ENCODE assay signal across 1 cellular context in the genomic region with DNA sequence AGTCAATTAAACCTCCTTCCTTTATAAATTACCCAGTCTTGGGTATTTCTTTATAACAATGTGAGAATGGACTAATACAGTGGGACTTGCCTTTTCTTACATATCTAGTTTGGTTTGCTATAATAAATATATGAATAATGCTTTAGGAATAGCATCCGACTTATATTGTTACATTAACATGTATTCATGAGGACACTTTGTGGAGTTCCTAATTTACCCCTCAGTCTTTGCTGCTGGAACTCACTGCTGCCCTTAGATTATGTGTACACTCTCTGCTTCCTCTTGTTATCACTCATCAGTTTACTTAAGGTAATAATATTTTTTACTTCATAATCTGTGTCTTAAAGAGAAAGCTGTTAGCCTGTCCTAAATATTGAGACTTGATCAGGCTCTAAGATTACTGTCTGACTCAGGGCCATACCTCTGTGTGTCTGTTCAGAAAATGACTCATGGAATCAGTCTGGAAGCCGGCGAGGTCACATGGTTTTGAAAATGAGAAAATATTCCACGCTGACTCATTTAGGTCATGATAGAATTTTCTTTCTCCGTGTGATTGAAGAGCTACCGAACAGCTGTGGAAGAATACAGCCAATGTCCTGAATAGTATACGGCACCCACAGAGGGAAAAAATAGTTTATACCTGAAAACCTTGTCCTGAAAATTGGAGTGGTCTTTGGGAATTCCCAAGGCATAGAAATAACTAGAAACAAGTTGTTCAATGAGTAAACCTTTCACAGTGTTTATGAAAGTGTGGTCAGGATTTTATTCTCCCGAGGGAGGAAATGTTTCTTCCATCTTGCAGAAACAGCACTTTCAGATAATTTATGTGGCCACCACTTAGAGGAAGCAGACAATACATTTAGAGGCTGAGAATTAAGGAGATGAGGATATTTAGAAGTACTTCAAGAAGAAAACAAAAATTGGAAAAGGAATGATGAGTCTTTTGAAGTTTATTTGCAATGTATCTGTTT.
TF ChIP-seq lines count a peak whose summit lies in the region.

No MANE protein-coding gene starts in this region.

TF ChIP-seq in GM23338, 12 proteins besides CTCF, POLR2A, EP300 and RAD21:
- TF ChIP-seq, protein P1, sequence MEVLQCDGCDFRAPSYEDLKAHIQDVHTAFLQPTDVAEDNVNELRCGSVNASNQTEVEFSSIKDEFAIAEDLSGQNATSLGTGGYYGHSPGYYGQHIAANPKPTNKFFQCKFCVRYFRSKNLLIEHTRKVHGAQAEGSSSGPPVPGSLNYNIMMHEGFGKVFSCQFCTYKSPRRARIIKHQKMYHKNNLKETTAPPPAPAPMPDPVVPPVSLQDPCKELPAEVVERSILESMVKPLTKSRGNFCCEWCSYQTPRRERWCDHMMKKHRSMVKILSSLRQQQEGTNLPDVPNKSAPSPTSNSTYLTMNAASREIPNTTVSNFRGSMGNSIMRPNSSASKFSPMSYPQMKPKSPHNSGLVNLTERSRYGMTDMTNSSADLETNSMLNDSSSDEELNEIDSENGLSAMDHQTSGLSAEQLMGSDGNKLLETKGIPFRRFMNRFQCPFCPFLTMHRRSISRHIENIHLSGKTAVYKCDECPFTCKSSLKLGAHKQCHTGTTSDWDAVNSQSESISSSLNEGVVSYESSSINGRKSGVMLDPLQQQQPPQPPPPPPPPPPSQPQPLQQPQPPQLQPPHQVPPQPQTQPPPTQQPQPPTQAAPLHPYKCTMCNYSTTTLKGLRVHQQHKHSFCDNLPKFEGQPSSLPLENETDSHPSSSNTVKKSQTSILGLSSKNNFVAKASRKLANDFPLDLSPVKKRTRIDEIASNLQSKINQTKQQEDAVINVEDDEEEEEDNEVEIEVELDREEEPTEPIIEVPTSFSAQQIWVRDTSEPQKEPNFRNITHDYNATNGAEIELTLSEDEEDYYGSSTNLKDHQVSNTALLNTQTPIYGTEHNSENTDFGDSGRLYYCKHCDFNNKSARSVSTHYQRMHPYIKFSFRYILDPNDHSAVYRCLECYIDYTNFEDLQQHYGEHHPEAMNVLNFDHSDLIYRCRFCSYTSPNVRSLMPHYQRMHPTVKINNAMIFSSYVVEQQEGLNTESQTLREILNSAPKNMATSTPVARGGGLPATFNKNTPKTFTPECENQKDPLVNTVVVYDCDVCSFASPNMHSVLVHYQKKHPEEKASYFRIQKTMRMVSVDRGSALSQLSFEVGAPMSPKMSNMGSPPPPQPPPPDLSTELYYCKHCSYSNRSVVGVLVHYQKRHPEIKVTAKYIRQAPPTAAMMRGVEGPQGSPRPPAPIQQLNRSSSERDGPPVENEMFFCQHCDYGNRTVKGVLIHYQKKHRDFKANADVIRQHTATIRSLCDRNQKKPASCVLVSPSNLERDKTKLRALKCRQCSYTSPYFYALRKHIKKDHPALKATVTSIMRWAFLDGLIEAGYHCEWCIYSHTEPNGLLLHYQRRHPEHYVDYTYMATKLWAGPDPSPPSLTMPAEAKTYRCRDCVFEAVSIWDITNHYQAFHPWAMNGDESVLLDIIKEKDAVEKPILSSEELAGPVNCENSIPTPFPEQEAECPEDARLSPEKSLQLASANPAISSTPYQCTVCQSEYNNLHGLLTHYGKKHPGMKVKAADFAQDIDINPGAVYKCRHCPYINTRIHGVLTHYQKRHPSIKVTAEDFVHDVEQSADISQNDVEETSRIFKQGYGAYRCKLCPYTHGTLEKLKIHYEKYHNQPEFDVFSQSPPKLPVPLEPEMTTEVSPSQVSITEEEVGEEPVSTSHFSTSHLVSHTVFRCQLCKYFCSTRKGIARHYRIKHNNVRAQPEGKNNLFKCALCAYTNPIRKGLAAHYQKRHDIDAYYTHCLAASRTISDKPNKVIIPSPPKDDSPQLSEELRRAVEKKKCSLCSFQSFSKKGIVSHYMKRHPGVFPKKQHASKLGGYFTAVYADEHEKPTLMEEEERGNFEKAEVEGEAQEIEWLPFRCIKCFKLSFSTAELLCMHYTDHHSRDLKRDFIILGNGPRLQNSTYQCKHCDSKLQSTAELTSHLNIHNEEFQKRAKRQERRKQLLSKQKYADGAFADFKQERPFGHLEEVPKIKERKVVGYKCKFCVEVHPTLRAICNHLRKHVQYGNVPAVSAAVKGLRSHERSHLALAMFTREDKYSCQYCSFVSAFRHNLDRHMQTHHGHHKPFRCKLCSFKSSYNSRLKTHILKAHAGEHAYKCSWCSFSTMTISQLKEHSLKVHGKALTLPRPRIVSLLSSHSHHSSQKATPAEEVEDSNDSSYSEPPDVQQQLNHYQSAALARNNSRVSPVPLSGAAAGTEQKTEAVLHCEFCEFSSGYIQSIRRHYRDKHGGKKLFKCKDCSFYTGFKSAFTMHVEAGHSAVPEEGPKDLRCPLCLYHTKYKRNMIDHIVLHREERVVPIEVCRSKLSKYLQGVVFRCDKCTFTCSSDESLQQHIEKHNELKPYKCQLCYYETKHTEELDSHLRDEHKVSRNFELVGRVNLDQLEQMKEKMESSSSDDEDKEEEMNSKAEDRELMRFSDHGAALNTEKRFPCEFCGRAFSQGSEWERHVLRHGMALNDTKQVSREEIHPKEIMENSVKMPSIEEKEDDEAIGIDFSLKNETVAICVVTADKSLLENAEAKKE (CRISPR knock-in tag; IDR thresholded peaks at IDR 0.05), result no peak
- TF ChIP-seq, protein P2, sequence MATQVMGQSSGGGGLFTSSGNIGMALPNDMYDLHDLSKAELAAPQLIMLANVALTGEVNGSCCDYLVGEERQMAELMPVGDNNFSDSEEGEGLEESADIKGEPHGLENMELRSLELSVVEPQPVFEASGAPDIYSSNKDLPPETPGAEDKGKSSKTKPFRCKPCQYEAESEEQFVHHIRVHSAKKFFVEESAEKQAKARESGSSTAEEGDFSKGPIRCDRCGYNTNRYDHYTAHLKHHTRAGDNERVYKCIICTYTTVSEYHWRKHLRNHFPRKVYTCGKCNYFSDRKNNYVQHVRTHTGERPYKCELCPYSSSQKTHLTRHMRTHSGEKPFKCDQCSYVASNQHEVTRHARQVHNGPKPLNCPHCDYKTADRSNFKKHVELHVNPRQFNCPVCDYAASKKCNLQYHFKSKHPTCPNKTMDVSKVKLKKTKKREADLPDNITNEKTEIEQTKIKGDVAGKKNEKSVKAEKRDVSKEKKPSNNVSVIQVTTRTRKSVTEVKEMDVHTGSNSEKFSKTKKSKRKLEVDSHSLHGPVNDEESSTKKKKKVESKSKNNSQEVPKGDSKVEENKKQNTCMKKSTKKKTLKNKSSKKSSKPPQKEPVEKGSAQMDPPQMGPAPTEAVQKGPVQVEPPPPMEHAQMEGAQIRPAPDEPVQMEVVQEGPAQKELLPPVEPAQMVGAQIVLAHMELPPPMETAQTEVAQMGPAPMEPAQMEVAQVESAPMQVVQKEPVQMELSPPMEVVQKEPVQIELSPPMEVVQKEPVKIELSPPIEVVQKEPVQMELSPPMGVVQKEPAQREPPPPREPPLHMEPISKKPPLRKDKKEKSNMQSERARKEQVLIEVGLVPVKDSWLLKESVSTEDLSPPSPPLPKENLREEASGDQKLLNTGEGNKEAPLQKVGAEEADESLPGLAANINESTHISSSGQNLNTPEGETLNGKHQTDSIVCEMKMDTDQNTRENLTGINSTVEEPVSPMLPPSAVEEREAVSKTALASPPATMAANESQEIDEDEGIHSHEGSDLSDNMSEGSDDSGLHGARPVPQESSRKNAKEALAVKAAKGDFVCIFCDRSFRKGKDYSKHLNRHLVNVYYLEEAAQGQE (IDR thresholded peaks at IDR 0.05; ENCODE audit: unreplicated experiment), result no peak
- TF ChIP-seq POLR2AphosphoS5 (IDR thresholded peaks at IDR 0.05; ENCODE audit: low read depth), result no peak
- TF ChIP-seq EZH2 (IDR thresholded peaks at IDR 0.05; ENCODE audit: low read depth, unreplicated experiment), result no peak
- no peak for TF ChIP-seq ZNF114 (CRISPR knock-in tag; IDR thresholded peaks at IDR 0.05)
- TF ChIP-seq, protein P3, sequence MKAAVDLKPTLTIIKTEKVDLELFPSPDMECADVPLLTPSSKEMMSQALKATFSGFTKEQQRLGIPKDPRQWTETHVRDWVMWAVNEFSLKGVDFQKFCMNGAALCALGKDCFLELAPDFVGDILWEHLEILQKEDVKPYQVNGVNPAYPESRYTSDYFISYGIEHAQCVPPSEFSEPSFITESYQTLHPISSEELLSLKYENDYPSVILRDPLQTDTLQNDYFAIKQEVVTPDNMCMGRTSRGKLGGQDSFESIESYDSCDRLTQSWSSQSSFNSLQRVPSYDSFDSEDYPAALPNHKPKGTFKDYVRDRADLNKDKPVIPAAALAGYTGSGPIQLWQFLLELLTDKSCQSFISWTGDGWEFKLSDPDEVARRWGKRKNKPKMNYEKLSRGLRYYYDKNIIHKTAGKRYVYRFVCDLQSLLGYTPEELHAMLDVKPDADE (IDR thresholded peaks at IDR 0.05), result no peak
- TF ChIP-seq ZNF331 (CRISPR knock-in tag; IDR thresholded peaks at IDR 0.05; ENCODE audit: low read depth), result no peak
- no peak for TF ChIP-seq EZH2phosphoT487 (IDR thresholded peaks at IDR 0.05; ENCODE audit: unreplicated experiment)
TF ChIP-seq in GM23338: peak in this region for 0.
